ENCODE assay signal across 8 cellular contexts in genomic region chr11:118911113-118911879, GRCh38. TPM values are rescaled to one million over a fixed set of nuclear protein-coding genes. Genes with fewer than 3 reads are reported as not detected.
DNase-seq lines count a peak whose midpoint lies in the region; ATAC-seq lines count a peak whose summit lies in the region.

No MANE protein-coding gene starts in this region.

- peaks cover 18% of the 10 kb centered on the region for H3K36me3 Mint-ChIP-seq in activated naive CD4-positive, alpha-beta T cell treated with anti-CD3 and anti-CD28 coated beads for 36 hours (ENCODE audit: low read depth)

- no peaks in the 10 kb centered on the region for H3K9me3 Mint-ChIP-seq in activated naive CD4-positive, alpha-beta T cell treated with anti-CD3 and anti-CD28 coated beads for 36 hours

- H3K27ac ChIP-seq in skin epidermis, result peak overlapping the region; percentile 58 to 100 (median 95)

- H3K4me3 Mint-ChIP-seq in activated naive CD4-positive, alpha-beta T cell treated with anti-CD3 and anti-CD28 coated beads for 36 hours, result peak overlapping the region; percentile 82

- H3K27me3 Mint-ChIP-seq in activated naive CD4-positive, alpha-beta T cell treated with anti-CD3 and anti-CD28 coated beads for 36 hours (ENCODE audit: low read depth), result no peaks in the 10 kb centered on the region

- peaks cover 82% of the 10 kb centered on the region for H3K4me1 Mint-ChIP-seq in activated naive CD4-positive, alpha-beta T cell treated with anti-CD3 and anti-CD28 coated beads for 36 hours (ENCODE audit: low read depth)

- CTCF ChIA-PET in activated naive CD4-positive, alpha-beta T cell treated with anti-CD3 and anti-CD28 coated beads for 36 hours (lab: Charles Lee), result interaction anchor here (0.8 to 3.4 kb wide), 5 partner anchors 17 to 221 kb away, joined by 3 to 14 read pairs (median 5); partner anchors contain the start of gene UPK2

- H3K27ac Mint-ChIP-seq in activated naive CD4-positive, alpha-beta T cell treated with anti-CD3 and anti-CD28 coated beads for 36 hours, result peak overlapping the region; percentile 99

- no peak for ATAC-seq in GM21528 (IDR thresholded peaks at IDR 0.05; ENCODE audit: low FRiP score, unreplicated experiment)

- intact Hi-C loops in activated naive CD4-positive, alpha-beta T cell treated with anti-CD3 and anti-CD28 coated beads for 36 hours (cut with micrococcal nuclease), result loop anchor here (1.0 to 5.0 kb wide), 2 partner anchors 17 to 186 kb away; a partner anchor contains a TSS

- peak overlapping the region; percentile 58 for H3K4me3 ChIP-seq in iPS-11a (ENCODE audit: low read depth, low read length)
- peak overlapping the region; percentile 8 to 39 (median 23) for H3K4me3 ChIP-seq in skin epidermis

- DNase-seq in DMS79 treated with DMSO at 0.1 percent for 48 hours (lab: John Stamatoyannopoulos, UW), result peak; percentile 19
- no peak for DNase-seq in DMS79 (lab: John Stamatoyannopoulos, UW)
- DNase-seq in activated naive CD4-positive, alpha-beta T cell treated with anti-CD3 and anti-CD28 coated beads for 36 hours, result peak; percentile 46
- no peak for DNase-seq in occipital lobe (lab: John Stamatoyannopoulos, UW)
- no peak for DNase-seq in activated gamma-delta T cell (lab: John Stamatoyannopoulos, UW)

RNA-seq across cellular contexts. Expression of gene BCL9L, which starts 14.4 kb away (rescaled TPM):
- total RNA-seq in activated naive CD4-positive, alpha-beta T cell treated with anti-CD3 and anti-CD28 coated beads for 36 hours, result 10 to 100 TPM; 33.3 to 36.1 TPM
- 11.5 TPM for total RNA-seq in occipital lobe

RNA-seq across cellular contexts. Expression of gene CXCR5, which starts 27.6 kb away (rescaled TPM):
- 10 to 100 TPM; 25.6 to 26.1 TPM for total RNA-seq in activated naive CD4-positive, alpha-beta T cell treated with anti-CD3 and anti-CD28 coated beads for 36 hours
- total RNA-seq in occipital lobe, result not detected

RNA-seq across cellular contexts. Expression of gene UPK2, which starts 44.8 kb away (rescaled TPM):
- total RNA-seq in activated naive CD4-positive, alpha-beta T cell treated with anti-CD3 and anti-CD28 coated beads for 36 hours, result under 1 TPM; 0.25 to 0.45 TPM
- total RNA-seq in occipital lobe, result not detected

Comparison
In these comparisons a context has a peak if more than half of its experiments do, and no peak if none do; other contexts are left out.
1. DNase-seq: peak in DMS79 treated with DMSO at 0.1 percent for 48 hours (single experiment) and activated naive CD4-positive, alpha-beta T cell treated with anti-CD3 and anti-CD28 coated beads for 36 hours (single experiment); none in DMS79 (single experiment), occipital lobe (single experiment) and activated gamma-delta T cell (single experiment).
2. RNA of gene CXCR5, which starts 27.6 kb away (total RNA-seq): 25.6 to 26.1 TPM in activated naive CD4-positive, alpha-beta T cell treated with anti-CD3 and anti-CD28 coated beads for 36 hours; not detected in occipital lobe (single experiment); every median in the first group is over 10 times any median in the second.